Comparison of ENCODE assay signal across 10 cellular contexts in genomic region chr4:144355809-144356757, GRCh38.
DNase-seq lines count a peak whose midpoint lies in the region; ATAC-seq and TF ChIP-seq lines count a peak whose summit lies in the region.
"Had no signal": no experiment of that assay in that cellular context is flagged by ENCODE, and none has a peak within 500 bp of the region (broad histone marks: within the 10 kb centered on the region; RNA-seq: fewer than 3 reads in every experiment).

No MANE protein-coding gene starts in this region.

- CTCF ChIA-PET in AG04449 (lab: Yijun Ruan, JAX): interaction anchor here (0.9 to 1.1 kb wide), 2 partner anchors 9 to 18 kb away, joined by 3 read pairs; no protein-coding TSS in a partner anchor
- CTCF ChIA-PET in mammary epithelial cell (lab: Charles Lee; ENCODE audit: low non-redundant PET): interaction anchor here (0.5 to 0.6 kb wide), 2 partner anchors 9 to 65 kb away, joined by 3 read pairs; no protein-coding TSS in a partner anchor

- WGBS in mammary epithelial cell (ENCODE audit: low coverage, missing lambda C conversion rate): 26% methylated on average over 10 of the region's 10 CpGs

- DNase-seq in AG04449 (ENCODE audit: low read depth, low spot score): peak; percentile 93
- DNase-seq in NAMALWA (ENCODE audit: low spot score): peak; percentile 42
- DNase-seq in mammary epithelial cell: peak; percentile 86
- no peak for DNase-seq in natural killer cell
- no peak for DNase-seq in C1 segment of cervical spinal cord (lab: John Stamatoyannopoulos, UW)
- no peak for DNase-seq in NCI-H1092 (lab: John Stamatoyannopoulos, UW)

- H3K27ac ChIP-seq in mammary epithelial cell (ENCODE audit: insufficient read depth, low read depth, low read length): no peak overlapping the region

- no peaks in the 10 kb centered on the region for H3K36me3 ChIP-seq in mammary epithelial cell (ENCODE audit: insufficient read depth, low read length)

- no peak overlapping the region for H2AFZ ChIP-seq in mammary epithelial cell (ENCODE audit: low read depth, low read length)

- H3K79me2 ChIP-seq in mammary epithelial cell (ENCODE audit: insufficient read depth, low read length): no peaks in the 10 kb centered on the region

- peaks cover 4 to 6% of the 10 kb centered on the region in 2 donors for H3K9me3 Mint-ChIP-seq in natural killer cell

- peak overlapping the region; percentile 6 for H3K4me2 ChIP-seq in mammary epithelial cell (ENCODE audit: insufficient read depth, low read depth, low read length)

- POLR2A ChIA-PET in AG04449 (lab: Yijun Ruan, JAX): interaction anchor here (0.6 kb wide), 1 partner anchor 947 kb away, joined by 3 read pairs; no protein-coding TSS in a partner anchor

- intact Hi-C loops in mammary epithelial cell (cut with micrococcal nuclease): loop anchor here (10.0 kb wide), 3 partner anchors 181 to 709 kb away; no protein-coding TSS in a partner anchor
- intact Hi-C loops in natural killer cell (cut with micrococcal nuclease): no loop called here

- peaks cover 0 to 8% of the 10 kb centered on the region in 2 donors for H3K4me1 Mint-ChIP-seq in natural killer cell

- dilution Hi-C loops in mammary epithelial cell (cut with HindIII; ENCODE audit: low sequenced_read_pairs): no loop called here

- BruUV-seq in mammary epithelial cell (replicated peaks; lab: Mats Ljungman, UMichigan): no TSS peak

- H3K27ac Mint-ChIP-seq in natural killer cell: no peak overlapping the region
- H3K27ac Mint-ChIP-seq: IgD-negative memory B cell had no signal

- peaks cover 30% of the 10 kb centered on the region for H3K4me1 ChIP-seq in mammary epithelial cell (ENCODE audit: insufficient read depth, low read length)

- H3K4me3 Mint-ChIP-seq in natural killer cell: no peak overlapping the region
- H3K4me3 Mint-ChIP-seq: IgD-negative memory B cell had no signal

- ATAC-seq in GM18517 (IDR thresholded peaks at IDR 0.05; ENCODE audit: unreplicated experiment) (peak; percentile 93), HG02840 (IDR thresholded peaks at IDR 0.05; ENCODE audit: low FRiP score, unreplicated experiment) (peak; percentile 86), natural killer cell (peak in 2 of 3 donors; percentile 49 to 82)
- ATAC-seq: left colon had no signal

- H3K4me3 ChIP-seq in AG04449 (ENCODE audit: low read depth, low read length) (no peak overlapping the region), mammary epithelial cell (replicated peaks in 1 of 3; ENCODE audit: insufficient read depth in 1 of 3, low read depth in 2 of 3, low read length in 3 of 3) (no peak overlapping the region)

- no peaks in the 10 kb centered on the region for H3K27me3 ChIP-seq in mammary epithelial cell (ENCODE audit: insufficient read depth, low read length)

- TF ChIP-seq CTCF in AG04449 (IDR thresholded peaks at IDR 0.05; ENCODE audit: insufficient read depth, low read length, missing control alignments) (peak; percentile 11), mammary epithelial cell (conservative IDR thresholded peaks at IDR 0.05 in 1 of 2, IDR thresholded peaks at IDR 0.05 in 1 of 2; ENCODE audit: extremely low read depth in 1 of 2, insufficient read depth in 1 of 2, low read depth in 1 of 2, low read length in 2 of 2) (peak; percentile 27 to 46), natural killer cell (IDR thresholded peaks at IDR 0.05) (no peak)

- peaks cover 0 to 7% of the 10 kb centered on the region in 2 donors for H3K27me3 Mint-ChIP-seq in natural killer cell (ENCODE audit: low read depth in 2 of 2)

- no peak overlapping the region for H3K9ac ChIP-seq in mammary epithelial cell (ENCODE audit: insufficient read depth, low read length)

- no peaks in the 10 kb centered on the region for H3K36me3 Mint-ChIP-seq in natural killer cell
- H3K36me3 Mint-ChIP-seq: IgD-negative memory B cell had no signal

- no peaks in the 10 kb centered on the region for H3K9me3 ChIP-seq in mammary epithelial cell (replicated peaks; ENCODE audit: insufficient read depth, low read length)

- in situ Hi-C loops in mammary epithelial cell (cut with MboI; ENCODE audit: low sequenced_read_pairs in 2 of 2): no loop called here

- no peaks in the 10 kb centered on the region for H4K20me1 ChIP-seq in mammary epithelial cell (ENCODE audit: insufficient read depth, low read length)

Comparison
In these comparisons a context has a peak if more than half of its experiments do, and no peak if none do; other contexts are left out.
1. DNase-seq: peak in AG04449 (single experiment), NAMALWA (single experiment) and mammary epithelial cell (single experiment); none in natural killer cell (single experiment), C1 segment of cervical spinal cord (0 of 14) and NCI-H1092 (single experiment).
2. Peak in every context shown above with its lines, with median percentiles within 50 percentile points of each other: ATAC-seq.